ENCODE assay signal across 31 cellular contexts in genomic region chr15:49890689-49891088, GRCh38.
"Had no signal": no experiment of that assay in that cellular context is flagged by ENCODE, and none has a peak within 500 bp of the region (broad histone marks: within the 10 kb centered on the region; RNA-seq: fewer than 3 reads in every experiment).

No MANE protein-coding gene starts in this region.

- H3K4me1 ChIP-seq: body of pancreas had no signal

- ATAC-seq: activated CD8-positive, alpha-beta T cell treated with anti-CD3 and anti-CD28 coated beads for 36 hours; activated naive CD4-positive, alpha-beta T cell treated with anti-CD3 and anti-CD28 coated beads, Interleukin-2, amount 50 U/mL, for 72 hours; activated T-cell treated with anti-CD3 and anti-CD28 coated beads, Interleukin-2, amount 50 U/mL, for 4 hours; activated T-cell treated with anti-CD3 and anti-CD28 coated beads, Interleukin-2, amount 50 U/mL, for 72 hours; activated T-helper 17 cell treated with anti-CD3 and anti-CD28 coated beads, Interleukin-2, amount 50 U/mL, for 72 hours; body of pancreas had no signal

- H3K27ac ChIP-seq: adrenal gland, body of pancreas, brain microvascular endothelial cell, breast epithelium, VCaP had no signal

- DNase-seq: activated B cell treated with CpG ODN at 0.5 μM for 24 hours; activated CD4-positive, alpha-beta memory T cell treated with anti-CD3 and anti-CD28 coated beads for 36 hours; activated CD4-positive, alpha-beta T cell treated with anti-CD3 and anti-CD28 coated beads for 4 hours; activated CD4-positive, alpha-beta T cell treated with anti-CD3 and anti-CD28 coated beads, Interleukin-2, amount 10 ng/mL, durations not matched to agents 24 days and 14 days; activated CD4-positive, alpha-beta T cell treated with anti-CD3 and anti-CD28 coated beads, Interleukin-2, amount 50 U/mL, for 1 hour; activated CD4-positive, alpha-beta T cell treated with anti-CD3 and anti-CD28 coated beads, Interleukin-2, amount 50 U/mL, for 4 hours; activated CD4-positive, CD25-positive, alpha-beta regulatory T cell treated with anti-CD3 and anti-CD28 coated beads, Interleukin-2, amount 50 U/mL, for 72 hours; activated CD8-positive, alpha-beta memory T cell treated with anti-CD3 and anti-CD28 coated beads, Interleukin-2, amount 50 U/mL, for 4 hours; activated CD8-positive, alpha-beta T cell treated with anti-CD3 and anti-CD28 coated beads for 36 hours; activated effector memory CD4-positive, alpha-beta T cell treated with anti-CD3 and anti-CD28 coated beads, Interleukin-2, amount 50 U/mL, for 16 hours; activated gamma-delta T cell treated with Interleukin-2 at 50 U/mL for 16 hours; activated naive CD4-positive, alpha-beta T cell; activated naive CD4-positive, alpha-beta T cell treated with anti-CD3 and anti-CD28 coated beads for 36 hours; activated naive CD4-positive, alpha-beta T cell treated with anti-CD3 and anti-CD28 coated beads, Interleukin-2, amount 50 U/mL, for 16 hours; activated naive CD8-positive, alpha-beta T cell treated with anti-CD3 and anti-CD28 coated beads for 36 hours; activated T-cell treated with anti-CD3 and anti-CD28 coated beads for 4 hours; activated T-cell treated with anti-CD3 and anti-CD28 coated beads, Interleukin-2, amount 50 U/mL, for 1 hour; activated T-cell treated with anti-CD3 and anti-CD28 coated beads, Interleukin-2, amount 50 U/mL, for 4 hours; activated T-cell treated with anti-CD3 and anti-CD28 coated beads, Interleukin-2, amount 50 U/mL, for 72 hours; adrenal gland; amniotic stem cell; aorta; body of pancreas; brain microvascular endothelial cell; central memory CD4-positive, alpha-beta T cell; T-helper 2 cell; T-helper 9 cell had no signal

- H3K4me3 ChIP-seq: adrenal gland, body of pancreas, breast epithelium had no signal

- H3K27me3 ChIP-seq: adrenal gland, body of pancreas, brain microvascular endothelial cell, breast epithelium had no signal

- H3K9me3 ChIP-seq: adrenal gland, body of pancreas, breast epithelium had no signal

- H3K36me3 ChIP-seq: adrenal gland, brain microvascular endothelial cell, breast epithelium had no signal
